Comparison of ENCODE assay signal across 20 cellular contexts in genomic region chr13:31119966-31120733, GRCh38. TPM values are rescaled to one million over a fixed set of nuclear protein-coding genes. Genes with fewer than 3 reads are reported as not detected.
DNase-seq lines count a peak whose midpoint lies in the region; ATAC-seq and TF ChIP-seq lines count a peak whose summit lies in the region.
"Had no signal": no experiment of that assay in that cellular context is flagged by ENCODE, and none has a peak within 500 bp of the region (broad histone marks: within the 10 kb centered on the region; RNA-seq: fewer than 3 reads in every experiment).

No MANE protein-coding gene starts in this region.

- H3K4me1 Mint-ChIP-seq in activated CD4-positive, alpha-beta memory T cell treated with anti-CD3 and anti-CD28 coated beads for 36 hours (ENCODE audit: low read depth): peaks cover 3% of the 10 kb centered on the region
- peaks cover 16% of the 10 kb centered on the region for H3K4me1 Mint-ChIP-seq in activated CD4-positive, alpha-beta memory T cell treated with anti-CD3 and anti-CD28 coated beads, Interleukin-2, amount 10 ng/mL, durations not matched to agents 7 days and 5 days
- peaks cover 14% of the 10 kb centered on the region for H3K4me1 Mint-ChIP-seq in T-helper 2 cell treated with Interferon-gamma antibody and Interleukin-4, amounts not matched to agents 5 μg/mL and 100 μg/mL, for 36 hours (ENCODE audit: low read depth)
- H3K4me1 Mint-ChIP-seq in stimulated activated naive B cell treated with anti-CD40 and anti-IgM and Interleukin-4, amounts not matched to agents 10 μg/mL and 1 μg/mL and 100 μg/mL, for 72 hours: no peaks in the 10 kb centered on the region

- H3K36me3 ChIP-seq in left lung: no peaks in the 10 kb centered on the region
- no peaks in the 10 kb centered on the region for H3K36me3 ChIP-seq in effector memory CD4-positive, alpha-beta T cell (ENCODE audit: control insufficient read depth, insufficient read depth, low read length)
- H3K36me3 ChIP-seq: heart right ventricle had no signal

- H3K4me3 Mint-ChIP-seq in activated CD4-positive, alpha-beta memory T cell treated with anti-CD3 and anti-CD28 coated beads for 36 hours: no peak overlapping the region
- no peak overlapping the region for H3K4me3 Mint-ChIP-seq in activated CD4-positive, alpha-beta memory T cell treated with anti-CD3 and anti-CD28 coated beads, Interleukin-2, amount 10 ng/mL, durations not matched to agents 7 days and 5 days
- H3K4me3 Mint-ChIP-seq in T-helper 2 cell treated with Interferon-gamma antibody and Interleukin-4, amounts not matched to agents 5 μg/mL and 100 μg/mL, for 36 hours: peak overlapping the region; percentile 16
- no peak overlapping the region for H3K4me3 Mint-ChIP-seq in stimulated activated naive B cell treated with anti-CD40 and anti-IgM and Interleukin-4, amounts not matched to agents 10 μg/mL and 1 μg/mL and 100 μg/mL, for 72 hours
- H3K4me3 Mint-ChIP-seq: H9, T-helper 17 cell had no signal

- H3K27ac ChIP-seq in left lung: no peak overlapping the region
- H3K27ac ChIP-seq in effector memory CD4-positive, alpha-beta T cell (ENCODE audit: insufficient read depth, low read length, poor library complexity, severe bottlenecking): no peak overlapping the region
- H3K27ac ChIP-seq: epithelial cell of prostate, heart right ventricle had no signal

- CTCF ChIA-PET in activated CD4-positive, alpha-beta memory T cell treated with anti-CD3 and anti-CD28 coated beads for 36 hours (lab: Charles Lee): no interaction called here
- CTCF ChIA-PET in activated CD4-positive, alpha-beta memory T cell treated with anti-CD3 and anti-CD28 coated beads, Interleukin-2, amount 10 ng/mL, durations not matched to agents 7 days and 5 days (lab: Charles Lee): no interaction called here

- no peak for TF ChIP-seq CTCF in left lung (IDR thresholded peaks at IDR 0.05)

- peak; percentile 19 for DNase-seq in activated CD4-positive, alpha-beta memory T cell treated with anti-CD3 and anti-CD28 coated beads for 36 hours
- no peak for DNase-seq in activated CD4-positive, alpha-beta memory T cell treated with anti-CD3 and anti-CD28 coated beads, Interleukin-2, amount 10 ng/mL, durations not matched to agents 7 days and 5 days
- DNase-seq in NCI-H2107 treated with DMSO at 0.1 percent for 48 hours (lab: John Stamatoyannopoulos, UW; ENCODE audit: unreplicated experiment) (peak; percentile 83), left lung (no peak)
- DNase-seq in T-helper 2 cell treated with Interferon-gamma antibody and Interleukin-4, amounts not matched to agents 5 μg/mL and 100 μg/mL, for 36 hours (ENCODE audit: low spot score): no peak
- DNase-seq in stimulated activated naive B cell treated with anti-CD40 and anti-IgM and Interleukin-4, amounts not matched to agents 10 μg/mL and 1 μg/mL and 100 μg/mL, for 72 hours: no peak
- no peak for DNase-seq in effector memory CD4-positive, alpha-beta T cell
- DNase-seq: ACHN; activated CD4-positive, alpha-beta T cell treated with anti-CD3 and anti-CD28 coated beads for 1 hour; activated T-cell treated with anti-CD3 and anti-CD28 coated beads, Interleukin-2, amount 50 U/mL, for 1 hour; cerebellar nuclear complex; H9; heart right ventricle; KG1; left cardiac atrium; NCI-H2171; posterior cingulate gyrus; T-helper 17 cell had no signal

- H3K4me1 ChIP-seq in left lung: no peaks in the 10 kb centered on the region
- no peaks in the 10 kb centered on the region for H3K4me1 ChIP-seq in effector memory CD4-positive, alpha-beta T cell (ENCODE audit: control insufficient read depth, insufficient read depth, low read length, poor library complexity, severe bottlenecking)
- H3K4me1 ChIP-seq: heart right ventricle had no signal

- H3K4me3 ChIP-seq in left lung: no peak overlapping the region
- H3K4me3 ChIP-seq in effector memory CD4-positive, alpha-beta T cell (ENCODE audit: insufficient read depth, low read depth, low read length, poor library complexity, severe bottlenecking): no peak overlapping the region
- H3K4me3 ChIP-seq: heart right ventricle had no signal

- no peaks in the 10 kb centered on the region for H3K9me3 ChIP-seq in left lung
- no peaks in the 10 kb centered on the region for H3K9me3 ChIP-seq in effector memory CD4-positive, alpha-beta T cell (ENCODE audit: control insufficient read depth, low read length)
- H3K9me3 ChIP-seq: heart right ventricle had no signal

- peak; percentile 63 for ATAC-seq in left lung
- ATAC-seq in stimulated activated naive B cell treated with anti-CD40 and anti-IgM and Interleukin-4, amounts not matched to agents 10 μg/mL and 1 μg/mL and 100 μg/mL, for 72 hours (replicated peaks): no peak
- no peak for ATAC-seq in HG02852 (IDR thresholded peaks at IDR 0.05; ENCODE audit: unreplicated experiment)
- ATAC-seq: heart right ventricle, left cardiac atrium, T-helper 17 cell had no signal

- H3K36me3 Mint-ChIP-seq in activated CD4-positive, alpha-beta memory T cell treated with anti-CD3 and anti-CD28 coated beads for 36 hours: no peaks in the 10 kb centered on the region
- no peaks in the 10 kb centered on the region for H3K36me3 Mint-ChIP-seq in activated CD4-positive, alpha-beta memory T cell treated with anti-CD3 and anti-CD28 coated beads, Interleukin-2, amount 10 ng/mL, durations not matched to agents 7 days and 5 days (ENCODE audit: low read depth)
- H3K36me3 Mint-ChIP-seq in T-helper 2 cell treated with Interferon-gamma antibody and Interleukin-4, amounts not matched to agents 5 μg/mL and 100 μg/mL, for 36 hours (ENCODE audit: low read depth): no peaks in the 10 kb centered on the region
- no peaks in the 10 kb centered on the region for H3K36me3 Mint-ChIP-seq in stimulated activated naive B cell treated with anti-CD40 and anti-IgM and Interleukin-4, amounts not matched to agents 10 μg/mL and 1 μg/mL and 100 μg/mL, for 72 hours

- intact Hi-C loops in activated CD4-positive, alpha-beta memory T cell treated with anti-CD3 and anti-CD28 coated beads for 36 hours (cut with micrococcal nuclease): no loop called here
- intact Hi-C loops in left lung (cut with DNase I): no loop called here

- H3K27me3 Mint-ChIP-seq in activated CD4-positive, alpha-beta memory T cell treated with anti-CD3 and anti-CD28 coated beads for 36 hours: peaks cover 45% of the 10 kb centered on the region
- peaks cover 70% of the 10 kb centered on the region for H3K27me3 Mint-ChIP-seq in activated CD4-positive, alpha-beta memory T cell treated with anti-CD3 and anti-CD28 coated beads, Interleukin-2, amount 10 ng/mL, durations not matched to agents 7 days and 5 days
- H3K27me3 Mint-ChIP-seq in T-helper 2 cell treated with Interferon-gamma antibody and Interleukin-4, amounts not matched to agents 5 μg/mL and 100 μg/mL, for 36 hours (ENCODE audit: low read depth): peaks cover 52% of the 10 kb centered on the region
- H3K27me3 Mint-ChIP-seq in stimulated activated naive B cell treated with anti-CD40 and anti-IgM and Interleukin-4, amounts not matched to agents 10 μg/mL and 1 μg/mL and 100 μg/mL, for 72 hours: peaks cover 48 to 52% of the 10 kb centered on the region in 2 donors

- H3K27me3 ChIP-seq in left lung: peaks cover 0 to 14% of the 10 kb centered on the region in 2 donors
- H3K27me3 ChIP-seq in effector memory CD4-positive, alpha-beta T cell (replicated peaks; ENCODE audit: control insufficient read depth, insufficient read depth, low read length, poor library complexity, severe bottlenecking): no peaks in the 10 kb centered on the region

- no peak overlapping the region for H3K27ac Mint-ChIP-seq in activated CD4-positive, alpha-beta memory T cell treated with anti-CD3 and anti-CD28 coated beads for 36 hours
- H3K27ac Mint-ChIP-seq in activated CD4-positive, alpha-beta memory T cell treated with anti-CD3 and anti-CD28 coated beads, Interleukin-2, amount 10 ng/mL, durations not matched to agents 7 days and 5 days: no peak overlapping the region
- H3K27ac Mint-ChIP-seq in T-helper 2 cell treated with Interferon-gamma antibody and Interleukin-4, amounts not matched to agents 5 μg/mL and 100 μg/mL, for 36 hours: peak overlapping the region; percentile 7
- no peak overlapping the region for H3K27ac Mint-ChIP-seq in stimulated activated naive B cell treated with anti-CD40 and anti-IgM and Interleukin-4, amounts not matched to agents 10 μg/mL and 1 μg/mL and 100 μg/mL, for 72 hours
- H3K27ac Mint-ChIP-seq: H9, T-helper 17 cell had no signal

- no peaks in the 10 kb centered on the region for H3K9me3 Mint-ChIP-seq in activated CD4-positive, alpha-beta memory T cell treated with anti-CD3 and anti-CD28 coated beads for 36 hours
- no peaks in the 10 kb centered on the region for H3K9me3 Mint-ChIP-seq in activated CD4-positive, alpha-beta memory T cell treated with anti-CD3 and anti-CD28 coated beads, Interleukin-2, amount 10 ng/mL, durations not matched to agents 7 days and 5 days
- no peaks in the 10 kb centered on the region for H3K9me3 Mint-ChIP-seq in T-helper 2 cell treated with Interferon-gamma antibody and Interleukin-4, amounts not matched to agents 5 μg/mL and 100 μg/mL, for 36 hours
- H3K9me3 Mint-ChIP-seq in stimulated activated naive B cell treated with anti-CD40 and anti-IgM and Interleukin-4, amounts not matched to agents 10 μg/mL and 1 μg/mL and 100 μg/mL, for 72 hours: no peaks in the 10 kb centered on the region
- H3K9me3 Mint-ChIP-seq: H9 had no signal

- POLR2A ChIA-PET in activated CD4-positive, alpha-beta memory T cell treated with anti-CD3 and anti-CD28 coated beads for 36 hours (lab: Charles Lee): no interaction called here
- POLR2A ChIA-PET in activated CD4-positive, alpha-beta memory T cell treated with anti-CD3 and anti-CD28 coated beads, Interleukin-2, amount 10 ng/mL, durations not matched to agents 7 days and 5 days (lab: Charles Lee): no interaction called here

RNA-seq across cellular contexts. Expression of gene HSPH1, which starts 41.6 kb away (rescaled TPM):
- 100 to 1,000 TPM; 214 to 221 TPM for total RNA-seq in activated CD4-positive, alpha-beta memory T cell treated with anti-CD3 and anti-CD28 coated beads for 36 hours
- 100 to 1,000 TPM in 1 of 2 experiments, 10 to 100 TPM in 1; 95.4 to 103 TPM for total RNA-seq in activated CD4-positive, alpha-beta memory T cell treated with anti-CD3 and anti-CD28 coated beads, Interleukin-2, amount 10 ng/mL, durations not matched to agents 7 days and 5 days
- 100 to 1,000 TPM in 1 of 2 donors, 10 to 100 TPM in 1; 92.7 to 122 TPM for total RNA-seq in left lung

Comparison
In these comparisons a context has a peak if more than half of its experiments do, and no peak if none do; other contexts are left out.
1. DNase-seq: peak in activated CD4-positive, alpha-beta memory T cell treated with anti-CD3 and anti-CD28 coated beads for 36 hours (single experiment) and NCI-H2107 treated with DMSO at 0.1 percent for 48 hours (single experiment); none in activated CD4-positive, alpha-beta memory T cell treated with anti-CD3 and anti-CD28 coated beads, Interleukin-2, amount 10 ng/mL, durations not matched to agents 7 days and 5 days (single experiment), T-helper 2 cell treated with Interferon-gamma antibody and Interleukin-4, amounts not matched to agents 5 μg/mL and 100 μg/mL, for 36 hours (single experiment), left lung (0 of 2), stimulated activated naive B cell treated with anti-CD40 and anti-IgM and Interleukin-4, amounts not matched to agents 10 μg/mL and 1 μg/mL and 100 μg/mL, for 72 hours (single experiment) and effector memory CD4-positive, alpha-beta T cell (0 of 3).